1 cellular context compared by ENCODE assay signal in the genomic region with DNA sequence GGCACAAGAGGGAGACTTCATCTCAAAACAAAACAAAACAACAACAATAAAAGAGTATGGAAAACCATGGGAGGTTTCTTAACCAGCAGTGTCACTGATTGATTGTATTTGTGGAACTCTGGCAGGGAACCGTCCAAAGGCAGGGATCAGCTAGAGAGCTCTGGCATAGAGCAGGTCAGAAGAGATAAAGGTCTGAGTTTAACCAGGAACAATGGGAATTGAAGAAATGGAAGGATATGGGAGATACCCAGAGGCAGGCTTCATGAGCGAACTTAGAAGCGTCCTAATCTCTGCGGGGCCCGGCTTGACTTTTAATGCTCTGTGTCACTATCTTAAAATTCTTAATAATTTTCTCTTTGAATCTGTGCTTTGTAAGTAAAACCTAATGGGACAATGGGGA.
TF ChIP-seq lines count a peak whose summit lies in the region.

No MANE protein-coding gene starts in this region.

TF ChIP-seq in HepG2, 621 proteins besides CTCF, POLR2A, EP300 and RAD21:
- no peak for TF ChIP-seq NFATC3 (CRISPR knock-in tag; IDR thresholded peaks at IDR 0.05)
TF ChIP-seq in HepG2: peak in this region for 0.
